ENCODE assay signal across 8 cellular contexts in the genomic region with DNA sequence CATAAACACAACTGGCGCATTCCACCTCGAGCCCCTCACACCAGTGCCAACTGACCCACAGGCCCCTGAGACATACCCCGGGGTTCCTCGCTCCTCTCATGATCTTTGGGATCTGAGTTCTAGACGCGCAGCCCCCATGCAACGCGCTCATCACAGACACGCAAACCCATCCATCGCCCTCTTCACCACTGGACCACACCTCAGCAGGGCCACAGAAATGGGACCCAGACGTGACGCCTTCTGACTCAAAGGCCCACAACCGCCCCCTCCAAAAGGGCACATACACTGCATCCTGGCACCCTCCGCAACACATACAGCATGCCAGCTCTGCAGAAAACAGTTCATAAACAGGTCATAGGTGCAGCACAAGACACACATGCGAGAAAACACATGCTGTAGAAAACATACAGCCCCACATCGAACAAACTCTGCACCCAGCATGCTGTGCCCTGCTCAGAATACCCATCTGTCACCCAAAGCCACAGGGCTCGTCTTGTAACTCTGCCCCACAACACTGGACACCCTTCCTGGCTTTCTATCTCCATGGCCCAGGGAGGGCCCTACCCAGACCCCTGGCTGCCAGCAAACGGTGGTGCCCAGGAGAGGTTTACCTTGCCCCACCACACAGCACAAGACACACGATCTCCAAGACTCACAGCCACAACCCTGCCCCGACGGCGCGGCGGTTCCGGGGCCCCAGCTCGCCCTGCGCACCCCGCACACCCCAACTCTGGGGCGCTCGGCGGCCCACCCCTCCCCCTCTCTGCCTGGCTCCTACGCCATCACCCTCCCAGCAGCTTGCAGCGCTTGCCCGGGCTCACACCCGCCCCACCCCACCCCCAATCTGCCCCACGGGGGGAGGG. TPM values are rescaled to one million over a fixed set of nuclear protein-coding genes. Genes with fewer than 3 reads are reported as not detected.
A peak's percentile ranks its signal among the peaks of the same experiment; 100 is the strongest.
DNase-seq lines count a peak whose midpoint lies in the region; ATAC-seq and TF ChIP-seq lines count a peak whose summit lies in the region.

No MANE protein-coding gene starts in this region.

- H3K9me3 ChIP-seq in HUES6 (ENCODE audit: control insufficient read depth, insufficient read depth, low read depth, low read length) (no peaks in the 10 kb centered on the region), colonic mucosa (no peaks in the 10 kb centered on the region)

- no peaks in the 10 kb centered on the region for H3K27me3 ChIP-seq in HUES6 (ENCODE audit: control insufficient read depth, insufficient read depth, low read length)
- no peaks in the 10 kb centered on the region for H3K27me3 ChIP-seq in colonic mucosa

- H3K36me3 ChIP-seq in HUES6 (ENCODE audit: control insufficient read depth, insufficient read depth, low read length) (no peaks in the 10 kb centered on the region), colonic mucosa (no peaks in the 10 kb centered on the region)

- no peak for TF ChIP-seq CTCF in colonic mucosa (IDR thresholded peaks at IDR 0.05)

- DNase-seq in AG08396 (ENCODE audit: low spot score) (peak; percentile 75), colonic mucosa (peak; percentile 64), left lobe of liver (ENCODE audit: low spot score) (no peak)
- peak; percentile 68 for DNase-seq in activated CD4-positive, alpha-beta T cell treated with anti-CD3 and anti-CD28 coated beads for 48 hours
- peak; percentile 55 for DNase-seq in stimulated activated CD4-positive, alpha-beta T cell treated with anti-CD3 and anti-CD28 coated beads, Interleukin-4, amount 100 ng/mL, for 1 hour

- H3K9ac ChIP-seq in HUES6 (ENCODE audit: low read length) (peak overlapping the region; percentile 72), colonic mucosa (ENCODE audit: low read depth in 2 of 2, low read length in 2 of 2) (peak overlapping the region; percentile 87 to 95)

- peak; percentile 30 for ATAC-seq in left lobe of liver
- no peak for ATAC-seq in HG02763 (IDR thresholded peaks at IDR 0.05; ENCODE audit: unreplicated experiment)
- ATAC-seq in HG03175 (IDR thresholded peaks at IDR 0.05; ENCODE audit: unreplicated experiment) = no peak

- H3K27ac ChIP-seq in HUES6 (ENCODE audit: low read depth, low read length) (peak overlapping the region; percentile 50; the same call in 1 of the 2 replicates), colonic mucosa (peak overlapping the region; percentile 96)

- peaks cover 44% of the 10 kb centered on the region for H3K4me1 ChIP-seq in HUES6 (ENCODE audit: control insufficient read depth, insufficient read depth, low read length)
- H3K4me1 ChIP-seq in colonic mucosa = peaks cover 4% of the 10 kb centered on the region

- intact Hi-C loops in colonic mucosa (cut with DNase I) = no loop called here

- H3K4me3 ChIP-seq in HUES6 (ENCODE audit: low read depth, low read length) = peak overlapping the region; percentile 66
- H3K4me3 ChIP-seq in colonic mucosa = peak overlapping the region; percentile 93

RNA-seq across cellular contexts. Expression of gene ZBTB4, which starts 0.9 kb away (rescaled TPM):
- total RNA-seq in colonic mucosa (10 to 100 TPM; 12.9 to 26.7 TPM), left lobe of liver (7.9 TPM)

RNA-seq across cellular contexts. Expression of gene SLC35G6, which starts 2.7 kb away (rescaled TPM):
- total RNA-seq in colonic mucosa (not detected), left lobe of liver (not detected)

RNA-seq across cellular contexts. Expression of gene POLR2A, which starts 5.7 kb away (rescaled TPM):
- 100 to 1,000 TPM in 1 of 2 donors, 10 to 100 TPM in 1; 73.5 to 137 TPM for total RNA-seq in colonic mucosa
- 55.9 TPM for total RNA-seq in left lobe of liver

RNA-seq across cellular contexts. Expression of gene CHRNB1, which starts 33.6 kb away (rescaled TPM):
- total RNA-seq in colonic mucosa (1 to 10 TPM; 4.3 to 6.1 TPM), left lobe of liver (10.9 TPM)

RNA-seq across cellular contexts. Expression of gene FGF11, which starts 39.2 kb away (rescaled TPM):
- total RNA-seq in colonic mucosa (1 to 10 TPM; 1.2 to 1.6 TPM), left lobe of liver (0.86 TPM)
